8 cellular contexts compared by ENCODE assay signal in the genomic region with DNA sequence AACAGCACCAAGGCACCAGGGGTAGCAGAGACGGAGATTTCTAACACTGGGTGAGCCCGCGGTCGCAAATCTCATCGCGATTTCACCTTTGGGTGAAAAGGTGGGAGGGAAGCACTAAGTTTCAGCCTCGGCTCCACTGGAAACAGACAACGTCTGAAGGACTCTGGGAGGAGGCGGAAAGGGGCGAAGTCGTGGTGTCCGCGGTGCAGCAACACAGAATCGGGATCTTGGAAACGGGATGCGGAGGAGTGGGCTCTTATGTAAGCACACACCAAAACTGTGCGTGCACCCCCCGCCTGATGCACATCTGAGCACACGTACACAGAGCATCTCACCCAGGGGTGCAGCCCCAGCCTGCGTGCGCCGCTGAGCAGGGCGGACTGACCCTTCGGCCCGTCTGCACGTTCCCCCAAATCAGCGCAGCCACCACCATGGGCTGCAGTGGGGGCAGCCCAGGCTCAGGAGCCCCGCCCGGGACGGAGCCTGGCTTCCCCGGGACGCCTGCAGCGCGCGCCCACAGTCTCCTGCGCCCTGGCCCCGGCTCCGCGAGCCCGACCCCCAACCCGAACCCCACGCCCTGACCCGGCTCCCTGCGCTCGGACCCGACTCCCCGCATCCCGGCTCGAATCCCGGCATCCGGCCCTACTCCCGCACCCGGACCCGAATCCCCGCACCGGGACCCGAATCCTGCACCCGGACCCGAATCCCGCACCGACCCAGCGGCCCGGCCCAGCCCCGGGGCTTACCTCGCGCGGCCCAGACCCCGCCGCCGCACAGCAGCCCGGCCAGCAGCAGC. TPM values are rescaled to one million over a fixed set of nuclear protein-coding genes. Genes with fewer than 3 reads are reported as not detected.
DNase-seq lines count a peak whose midpoint lies in the region; ATAC-seq and TF ChIP-seq lines count a peak whose summit lies in the region.

No MANE protein-coding gene starts in this region.

- peak overlapping the region; percentile 82 for H3K27ac Mint-ChIP-seq in activated naive CD4-positive, alpha-beta T cell treated with anti-CD3 and anti-CD28 coated beads, Interleukin-2, amount 10 ng/mL, durations not matched to agents 7 days and 5 days

- no peaks in the 10 kb centered on the region for H3K9me3 ChIP-seq in prostate gland

- H3K36me3 ChIP-seq in prostate gland, result no peaks in the 10 kb centered on the region

- no peaks in the 10 kb centered on the region for H3K9me3 Mint-ChIP-seq in activated naive CD4-positive, alpha-beta T cell treated with anti-CD3 and anti-CD28 coated beads, Interleukin-2, amount 10 ng/mL, durations not matched to agents 7 days and 5 days

- H3K4me1 ChIP-seq in prostate gland (replicated peaks), result peaks cover 7% of the 10 kb centered on the region

- H3K4me3 Mint-ChIP-seq in activated naive CD4-positive, alpha-beta T cell treated with anti-CD3 and anti-CD28 coated beads, Interleukin-2, amount 10 ng/mL, durations not matched to agents 7 days and 5 days, result peak overlapping the region; percentile 90

- TF ChIP-seq CTCF in NB4 (IDR thresholded peaks at IDR 0.05; ENCODE audit: low read depth, low read length), result no peak
- TF ChIP-seq CTCF in prostate gland (IDR thresholded peaks at IDR 0.05), result no peak

- no peak for ATAC-seq in HG02973 (IDR thresholded peaks at IDR 0.05; ENCODE audit: unreplicated experiment)

- TF ChIP-seq POLR2A in NB4 (IDR thresholded peaks at IDR 0.05; ENCODE audit: extremely low read depth, insufficient read length) (no peak), prostate gland (IDR thresholded peaks at IDR 0.05) (peak; percentile 20)

- intact Hi-C loops in cardiac septum (cut with DNase I), result loop anchor here (10.0 kb wide), 1 partner anchor 872 kb away; no protein-coding TSS in a partner anchor
- intact Hi-C loops in prostate gland (cut with DNase I), result no loop called here

- H3K36me3 Mint-ChIP-seq in activated naive CD4-positive, alpha-beta T cell treated with anti-CD3 and anti-CD28 coated beads, Interleukin-2, amount 10 ng/mL, durations not matched to agents 7 days and 5 days, result peaks cover 13% of the 10 kb centered on the region

- DNase-seq in activated T-cell treated with anti-CD3 and anti-CD28 coated beads for 48 hours (ENCODE audit: low read depth) (peak; percentile 21), activated T-cell treated with anti-CD3 and anti-CD28 coated beads for 4 hours (no peak), NB4 (ENCODE audit: low read depth) (peak; percentile 70), cardiac septum (ENCODE audit: low spot score) (peak; percentile 75), prostate gland (ENCODE audit: low spot score) (no peak), NCI-H1694 treated with DMSO at 0.1 percent for 48 hours (lab: John Stamatoyannopoulos, UW) (no peak)
- peak; percentile 52 for DNase-seq in activated naive CD4-positive, alpha-beta T cell treated with anti-CD3 and anti-CD28 coated beads, Interleukin-2, amount 10 ng/mL, durations not matched to agents 7 days and 5 days

- H3K4me3 ChIP-seq in NB4 (ENCODE audit: low read depth, low read length), result peak overlapping the region; percentile 78
- peak overlapping the region; percentile 74 to 90 for H3K4me3 ChIP-seq in prostate gland

- H3K27me3 Mint-ChIP-seq in activated naive CD4-positive, alpha-beta T cell treated with anti-CD3 and anti-CD28 coated beads, Interleukin-2, amount 10 ng/mL, durations not matched to agents 7 days and 5 days, result peaks cover 36% of the 10 kb centered on the region

- peak overlapping the region; percentile 74 to 94 for H3K27ac ChIP-seq in prostate gland

- no peaks in the 10 kb centered on the region for H3K27me3 ChIP-seq in prostate gland (replicated peaks; ENCODE audit: insufficient read depth)

- CTCF ChIA-PET in activated naive CD4-positive, alpha-beta T cell treated with anti-CD3 and anti-CD28 coated beads, Interleukin-2, amount 10 ng/mL, durations not matched to agents 7 days and 5 days (lab: Charles Lee), result interaction anchor here (2.7 kb wide), 1 partner anchor 39 kb away, joined by 17 read pairs; no protein-coding TSS in a partner anchor

- peaks cover 53% of the 10 kb centered on the region for H3K4me1 Mint-ChIP-seq in activated naive CD4-positive, alpha-beta T cell treated with anti-CD3 and anti-CD28 coated beads, Interleukin-2, amount 10 ng/mL, durations not matched to agents 7 days and 5 days

- under 1% methylated on average over 47 of the region's 71 CpGs for WGBS in prostate gland

RNA-seq across cellular contexts. Expression of a gene that starts 0.7 kb away (rescaled TPM):
- total RNA-seq in cardiac septum, result 59.1 TPM
- 100 to 1,000 TPM; 133 to 230 TPM for total RNA-seq in prostate gland

Comparison
In these comparisons a context has a peak if more than half of its experiments do, and no peak if none do; other contexts are left out.
1. DNase-seq: peak in activated T-cell treated with anti-CD3 and anti-CD28 coated beads for 48 hours (single experiment), NB4 (single experiment), activated naive CD4-positive, alpha-beta T cell treated with anti-CD3 and anti-CD28 coated beads, Interleukin-2, amount 10 ng/mL, durations not matched to agents 7 days and 5 days (single experiment) and cardiac septum (single experiment); none in activated T-cell treated with anti-CD3 and anti-CD28 coated beads for 4 hours (single experiment), prostate gland (single experiment) and NCI-H1694 treated with DMSO at 0.1 percent for 48 hours (single experiment).